8 cellular contexts compared by ENCODE assay signal in genomic region chr19:10334340-10335148, GRCh38. TPM values are rescaled to one million over a fixed set of nuclear protein-coding genes. Genes with fewer than 3 reads are reported as not detected.
A peak's percentile ranks its signal among the peaks of the same experiment; 100 is the strongest.
DNase-seq lines count a peak whose midpoint lies in the region; ATAC-seq and TF ChIP-seq lines count a peak whose summit lies in the region.

No MANE protein-coding gene starts in this region.

- in situ Hi-C loops in gastrocnemius medialis (cut with MboI; ENCODE audit: low sequenced_read_pairs in 4 of 4): no loop called here

- no peaks in the 10 kb centered on the region for H3K4me1 Mint-ChIP-seq in Calu3 (ENCODE audit: low read depth, unreplicated experiment)

- no peak overlapping the region for H3K27ac Mint-ChIP-seq in Calu3 (ENCODE audit: unreplicated experiment)

- peak; percentile 65 for TF ChIP-seq POLR2A in gastrocnemius medialis (IDR thresholded peaks at IDR 0.05)

- intact Hi-C loops in Calu3 (cut with micrococcal nuclease; ENCODE audit: unreplicated experiment): no loop called here
- intact Hi-C loops in gastrocnemius medialis (cut with DNase I; ENCODE audit: low total_unique reads): loop anchor here (5.0 to 10.0 kb wide), 3 partner anchors 62 to 500 kb away; partner anchors contain the start of genes EIF3G, ICAM1, P2RY11 and PIN1

- CTCF ChIA-PET in Calu3 (lab: Charles Lee): interaction anchor here (0.6 to 1.1 kb wide), 5 partner anchors 63 to 401 kb away, joined by 3 to 6 read pairs (median 3); partner anchors contain the start of gene ICAM1

- H3K27me3 ChIP-seq in gastrocnemius medialis: no peaks in the 10 kb centered on the region

- no peak for TF ChIP-seq CTCF in Calu3 (IDR thresholded peaks at IDR 0.05; ENCODE audit: unreplicated experiment)
- peak in 1 of 5 experiments; percentile 19 for TF ChIP-seq CTCF in gastrocnemius medialis (IDR thresholded peaks at IDR 0.05 in 4 of 5, conservative IDR thresholded peaks at IDR 0.05 in 1 of 5)

- BruUV-seq in Calu3 (replicated peaks; lab: Mats Ljungman, UMichigan): no TSS peak

- peak; percentile 92 for DNase-seq in Calu3
- DNase-seq in LoVo (ENCODE audit: low spot score): peak; percentile 95
- peak; percentile 79 to 92 for DNase-seq in SW 1271 (lab: John Stamatoyannopoulos, UW)
- DNase-seq in caudate nucleus (lab: John Stamatoyannopoulos, UW): peak in 57 of 61 donors; percentile 4 to 76 (median 55)
- DNase-seq in iPS-NIHi11 (ENCODE audit: low spot score): peak; percentile 88
- peak; percentile 93 to 94 for DNase-seq in gastrocnemius medialis

- H3K27ac ChIP-seq in caudate nucleus (ENCODE audit: low read depth, low read length) (peak overlapping the region; percentile 30), gastrocnemius medialis (peak overlapping the region; percentile 90 to 98 (median 95))

- H3K27me3 Mint-ChIP-seq in Calu3 (ENCODE audit: unreplicated experiment): no peaks in the 10 kb centered on the region

- H3K4me1 ChIP-seq in gastrocnemius medialis: peaks cover 18 to 23% of the 10 kb centered on the region in 2 donors

- peak overlapping the region; percentile 89 for H3K4me3 Mint-ChIP-seq in Calu3 (ENCODE audit: low read depth, unreplicated experiment)

- no peaks in the 10 kb centered on the region for H3K9me3 Mint-ChIP-seq in Calu3 (ENCODE audit: low read depth, unreplicated experiment)

- H3K9me3 ChIP-seq in gastrocnemius medialis: no peaks in the 10 kb centered on the region

- H3K36me3 Mint-ChIP-seq in Calu3 (ENCODE audit: insufficient read depth, unreplicated experiment): peaks cover 39% of the 10 kb centered on the region

- H3K36me3 ChIP-seq in gastrocnemius medialis: peaks cover 0 to 11% of the 10 kb centered on the region in 2 donors

- H3K4me3 ChIP-seq in gastrocnemius medialis: peak overlapping the region; percentile 69 to 96 (median 88)

- ATAC-seq in gastrocnemius medialis (peak; percentile 83 to 87), GM18870 (IDR thresholded peaks at IDR 0.05; ENCODE audit: unreplicated experiment) (no peak), GM21717 (IDR thresholded peaks at IDR 0.05; ENCODE audit: unreplicated experiment) (no peak)

RNA-seq across cellular contexts. Expression of gene RAVER1, which starts 1.2 kb away (rescaled TPM):
- total RNA-seq in Calu3 (2022) (38.5 and 43.2 TPM in 2 replicates), gastrocnemius medialis (10 to 100 TPM; 10.0 to 15.9 (median 11.8) TPM)

RNA-seq across cellular contexts. Expression of gene ICAM3, which starts 4.9 kb away (rescaled TPM):
- total RNA-seq in Calu3 (2022) (10.8 and 11.1 TPM in 2 replicates), gastrocnemius medialis (1 to 10 TPM; 2.0 to 5.0 (median 3.2) TPM)

RNA-seq across cellular contexts. Expression of gene FDX2, which starts 18.7 kb away (rescaled TPM):
- total RNA-seq in Calu3 (2022) (18.7 and 18.9 TPM in 2 replicates), gastrocnemius medialis (10 to 100 TPM in 3 of 4 donors, 1 to 10 TPM in 1; 9.1 to 32.0 (median 21.9) TPM)

RNA-seq across cellular contexts. Expression of gene ZGLP1, which starts 24.9 kb away (rescaled TPM):
- total RNA-seq in Calu3 (2022) (4.6 and 7.0 TPM in 2 replicates), gastrocnemius medialis (1 to 10 TPM in 1 of 4 donors, under 1 TPM in 1, not detected in 2; 0.80 to 3.1 TPM)

RNA-seq across cellular contexts. Expression of gene ICAM5, which starts 44.8 kb away (rescaled TPM):
- total RNA-seq in Calu3 (2022) (0.61 and 1.3 TPM in 2 replicates), gastrocnemius medialis (not detected)

Comparison
In these comparisons a context has a peak if more than half of its experiments do, and no peak if none do; other contexts are left out.
1. ATAC-seq: peak in gastrocnemius medialis (2 of 2); none in GM18870 (single experiment) and GM21717 (single experiment).
2. Peak in every context shown above with its lines, with median percentiles within 50 percentile points of each other: DNase-seq.